ENCODE assay signal across 1 cellular context in the genomic region with DNA sequence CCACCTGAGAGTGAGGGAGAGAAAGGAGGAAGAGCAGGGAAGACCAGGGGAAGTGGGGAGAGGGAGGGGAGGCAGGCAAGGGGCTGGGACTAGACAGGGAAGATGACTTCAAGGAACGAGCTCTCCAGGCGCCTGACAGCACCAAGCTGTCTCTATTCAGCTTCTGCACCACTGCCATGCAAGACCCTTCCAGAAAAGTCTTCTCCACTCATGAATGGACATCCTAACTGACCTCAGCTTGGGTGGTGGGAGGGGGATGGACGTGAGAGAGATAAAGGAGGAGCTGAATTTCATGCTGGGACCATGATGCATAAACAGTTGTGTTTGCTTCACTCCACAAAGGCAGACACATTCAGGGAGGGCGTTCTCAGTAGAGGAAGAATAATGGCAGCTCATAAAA.
A peak's percentile ranks its signal among the peaks of the same experiment; 100 is the strongest.
TF ChIP-seq lines count a peak whose summit lies in the region.

No MANE protein-coding gene starts in this region.

TF ChIP-seq in HepG2, 621 proteins besides CTCF, POLR2A, EP300 and RAD21 (continued from another document):
- TF ChIP-seq ZNF460 (CRISPR knock-in tag; IDR thresholded peaks at IDR 0.05; ENCODE audit: borderline replicate concordance) (no peak), SP5 (CRISPR knock-in tag; IDR thresholded peaks at IDR 0.05; ENCODE audit: borderline replicate concordance, low read depth) (no peak), PCBP2 (optimal IDR thresholded peaks at IDR 0.05; ENCODE audit: low read depth, low read length, poor library complexity, severe bottlenecking) (peak; percentile 13), HOXA9 (CRISPR knock-in tag; IDR thresholded peaks at IDR 0.05; ENCODE audit: borderline replicate concordance) (no peak), ZNF556 (CRISPR knock-in tag; IDR thresholded peaks at IDR 0.05; ENCODE audit: borderline replicate concordance) (no peak), FOXK2 (IDR thresholded peaks at IDR 0.05) (no peak), HDAC1 (CRISPR knock-in tag; IDR thresholded peaks at IDR 0.05) (0 out of 2 replicates have a peak, but pooled peaks have one; percentile 1), MAFG (CRISPR knock-in tag; IDR thresholded peaks at IDR 0.05) (no peak), HOXA5 (CRISPR knock-in tag; IDR thresholded peaks at IDR 0.05) (no peak), SMAD3 (CRISPR knock-in tag; IDR thresholded peaks at IDR 0.05) (no peak), YEATS4 (CRISPR knock-in tag; IDR thresholded peaks at IDR 0.05; ENCODE audit: borderline replicate concordance) (no peak)
- TF ChIP-seq, protein P1, sequence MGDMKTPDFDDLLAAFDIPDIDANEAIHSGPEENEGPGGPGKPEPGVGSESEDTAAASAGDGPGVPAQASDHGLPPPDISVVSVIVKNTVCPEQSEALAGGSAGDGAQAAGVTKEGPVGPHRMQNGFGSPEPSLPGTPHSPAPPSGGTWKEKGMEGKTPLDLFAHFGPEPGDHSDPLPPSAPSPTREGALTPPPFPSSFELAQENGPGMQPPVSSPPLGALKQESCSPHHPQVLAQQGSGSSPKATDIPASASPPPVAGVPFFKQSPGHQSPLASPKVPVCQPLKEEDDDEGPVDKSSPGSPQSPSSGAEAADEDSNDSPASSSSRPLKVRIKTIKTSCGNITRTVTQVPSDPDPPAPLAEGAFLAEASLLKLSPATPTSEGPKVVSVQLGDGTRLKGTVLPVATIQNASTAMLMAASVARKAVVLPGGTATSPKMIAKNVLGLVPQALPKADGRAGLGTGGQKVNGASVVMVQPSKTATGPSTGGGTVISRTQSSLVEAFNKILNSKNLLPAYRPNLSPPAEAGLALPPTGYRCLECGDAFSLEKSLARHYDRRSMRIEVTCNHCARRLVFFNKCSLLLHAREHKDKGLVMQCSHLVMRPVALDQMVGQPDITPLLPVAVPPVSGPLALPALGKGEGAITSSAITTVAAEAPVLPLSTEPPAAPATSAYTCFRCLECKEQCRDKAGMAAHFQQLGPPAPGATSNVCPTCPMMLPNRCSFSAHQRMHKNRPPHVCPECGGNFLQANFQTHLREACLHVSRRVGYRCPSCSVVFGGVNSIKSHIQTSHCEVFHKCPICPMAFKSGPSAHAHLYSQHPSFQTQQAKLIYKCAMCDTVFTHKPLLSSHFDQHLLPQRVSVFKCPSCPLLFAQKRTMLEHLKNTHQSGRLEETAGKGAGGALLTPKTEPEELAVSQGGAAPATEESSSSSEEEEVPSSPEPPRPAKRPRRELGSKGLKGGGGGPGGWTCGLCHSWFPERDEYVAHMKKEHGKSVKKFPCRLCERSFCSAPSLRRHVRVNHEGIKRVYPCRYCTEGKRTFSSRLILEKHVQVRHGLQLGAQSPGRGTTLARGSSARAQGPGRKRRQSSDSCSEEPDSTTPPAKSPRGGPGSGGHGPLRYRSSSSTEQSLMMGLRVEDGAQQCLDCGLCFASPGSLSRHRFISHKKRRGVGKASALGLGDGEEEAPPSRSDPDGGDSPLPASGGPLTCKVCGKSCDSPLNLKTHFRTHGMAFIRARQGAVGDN (CRISPR knock-in tag; IDR thresholded peaks at IDR 0.05): peak; percentile 0; the same call in 1 of the 2 replicates
- TF ChIP-seq, protein P2, sequence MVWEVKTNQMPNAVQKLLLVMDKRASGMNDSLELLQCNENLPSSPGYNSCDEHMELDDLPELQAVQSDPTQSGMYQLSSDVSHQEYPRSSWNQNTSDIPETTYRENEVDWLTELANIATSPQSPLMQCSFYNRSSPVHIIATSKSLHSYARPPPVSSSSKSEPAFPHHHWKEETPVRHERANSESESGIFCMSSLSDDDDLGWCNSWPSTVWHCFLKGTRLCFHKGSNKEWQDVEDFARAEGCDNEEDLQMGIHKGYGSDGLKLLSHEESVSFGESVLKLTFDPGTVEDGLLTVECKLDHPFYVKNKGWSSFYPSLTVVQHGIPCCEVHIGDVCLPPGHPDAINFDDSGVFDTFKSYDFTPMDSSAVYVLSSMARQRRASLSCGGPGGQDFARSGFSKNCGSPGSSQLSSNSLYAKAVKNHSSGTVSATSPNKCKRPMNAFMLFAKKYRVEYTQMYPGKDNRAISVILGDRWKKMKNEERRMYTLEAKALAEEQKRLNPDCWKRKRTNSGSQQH (CRISPR knock-in tag; IDR thresholded peaks at IDR 0.05; ENCODE audit: low read depth): 0 out of 2 replicates have a peak, but pooled peaks have one; percentile 48
- TF ChIP-seq, protein P3, sequence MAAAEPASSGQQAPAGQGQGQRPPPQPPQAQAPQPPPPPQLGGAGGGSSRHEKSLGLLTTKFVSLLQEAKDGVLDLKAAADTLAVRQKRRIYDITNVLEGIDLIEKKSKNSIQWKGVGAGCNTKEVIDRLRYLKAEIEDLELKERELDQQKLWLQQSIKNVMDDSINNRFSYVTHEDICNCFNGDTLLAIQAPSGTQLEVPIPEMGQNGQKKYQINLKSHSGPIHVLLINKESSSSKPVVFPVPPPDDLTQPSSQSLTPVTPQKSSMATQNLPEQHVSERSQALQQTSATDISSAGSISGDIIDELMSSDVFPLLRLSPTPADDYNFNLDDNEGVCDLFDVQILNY (CRISPR knock-in tag; conservative IDR thresholded peaks at IDR 0.05): no peak
